In the genomic region with DNA sequence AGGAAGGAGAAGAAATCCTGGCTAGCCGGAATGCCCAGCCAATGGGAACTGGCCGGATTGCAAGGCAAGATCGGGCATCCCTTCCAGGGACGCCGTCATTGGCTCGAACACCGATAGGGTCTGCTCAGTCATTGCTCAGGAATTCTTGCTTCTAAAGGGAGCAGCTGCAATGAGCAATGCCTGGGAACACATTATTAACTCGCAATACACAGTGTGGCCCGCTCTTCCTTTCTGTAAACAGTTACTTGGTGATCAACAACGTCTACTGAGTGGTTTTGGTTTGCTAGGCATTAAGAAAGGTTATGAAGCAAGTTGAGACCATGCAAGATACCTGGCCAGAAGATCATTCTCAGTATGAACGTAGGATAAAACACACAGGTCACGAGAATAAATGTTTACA, we compare ENCODE assay signal across 8 cellular contexts.
DNase-seq lines count a peak whose midpoint lies in the region; ATAC-seq, FAIRE-seq and TF ChIP-seq lines count a peak whose summit lies in the region.

No MANE protein-coding gene starts in this region.

- no peaks in the 10 kb centered on the region for H3K36me3 ChIP-seq in astrocyte (ENCODE audit: insufficient read depth, low read length)
- H3K36me3 ChIP-seq in HepG2 (replicated peaks in 1 of 2; ENCODE audit: control insufficient read depth in 1 of 2, insufficient read depth in 2 of 2, low read length in 2 of 2), result no peaks in the 10 kb centered on the region

- TF ChIP-seq CTCF in CD14-positive monocyte (IDR thresholded peaks at IDR 0.05), result no peak
- no peak for TF ChIP-seq CTCF in astrocyte (IDR thresholded peaks at IDR 0.05; ENCODE audit: insufficient read depth, low read depth, low read length)
- no peak for TF ChIP-seq CTCF in HepG2 (CRISPR knock-in tag; IDR thresholded peaks at IDR 0.05)

- H3K4me2 ChIP-seq in astrocyte (ENCODE audit: low read length), result peak overlapping the region; percentile 68
- peak overlapping the region; percentile 72 for H3K4me2 ChIP-seq in HepG2 (ENCODE audit: low read depth, low read length)

- H3K27ac Mint-ChIP-seq in CD14-positive monocyte (peak overlapping the region in 5 of 7 donors; percentile 2 to 75 (median 22)), astrocyte (ENCODE audit: unreplicated experiment) (peak overlapping the region; percentile 58)

- H3K4me3 Mint-ChIP-seq in CD14-positive monocyte, result no peak overlapping the region
- no peak overlapping the region for H3K4me3 Mint-ChIP-seq in astrocyte (ENCODE audit: unreplicated experiment)

- DNase-seq in CD14-positive monocyte (ENCODE audit: low spot score) (no peak), astrocyte (ENCODE audit: low read depth) (peak; percentile 97), HepG2 (ENCODE audit: low spot score) (peak; percentile 52), NCI-H2196 treated with DMSO at 0.1 percent for 48 hours (lab: John Stamatoyannopoulos, UW; ENCODE audit: unreplicated experiment) (no peak)
- no peak for DNase-seq in activated effector memory CD4-positive, alpha-beta T cell treated with Interleukin-2 at 50 U/mL for 16 hours

- H3K4me1 Mint-ChIP-seq in CD14-positive monocyte (peaks cover 22% of the 10 kb centered on the region), astrocyte (ENCODE audit: low read depth, unreplicated experiment) (peaks cover 11% of the 10 kb centered on the region)

- 6% methylated on average over 12 of the region's 12 CpGs for WGBS in HepG2 (ENCODE audit: low lambda C conversion rate)

- TF ChIP-seq RAD21 in HepG2 (CRISPR knock-in tag; IDR thresholded peaks at IDR 0.05), result no peak

- H3K9ac ChIP-seq in astrocyte (ENCODE audit: low read length), result peak overlapping the region; percentile 66
- no peak overlapping the region for H3K9ac ChIP-seq in HepG2 (ENCODE audit: insufficient read depth, low read depth, low read length)

- H3K27me3 ChIP-seq in astrocyte (ENCODE audit: insufficient read depth, low read length) (no peaks in the 10 kb centered on the region), HepG2 (ENCODE audit: control insufficient read depth in 1 of 2, insufficient read depth in 2 of 2, low read length in 2 of 2) (no peaks in the 10 kb centered on the region)

- H4K20me1 ChIP-seq in astrocyte (ENCODE audit: insufficient read depth, low read length) (no peaks in the 10 kb centered on the region), HepG2 (ENCODE audit: insufficient read depth, low read length) (no peaks in the 10 kb centered on the region)

- H3K79me2 ChIP-seq in astrocyte (ENCODE audit: insufficient read depth, low read length), result no peaks in the 10 kb centered on the region
- no peaks in the 10 kb centered on the region for H3K79me2 ChIP-seq in HepG2 (ENCODE audit: insufficient read depth, low read length)

- intact Hi-C loops in CD14-positive monocyte (cut with micrococcal nuclease), result no loop called here
- intact Hi-C loops in HepG2 (cut with micrococcal nuclease; ENCODE audit: unreplicated experiment), result loop anchor here (2.0 kb wide), 1 partner anchor 49 kb away; no protein-coding TSS in a partner anchor

- peak; percentile 21 for ATAC-seq in HG03097 (IDR thresholded peaks at IDR 0.05; ENCODE audit: low FRiP score, unreplicated experiment)
- ATAC-seq in HepG2, result peak; percentile 91
- ATAC-seq in GM21576 (IDR thresholded peaks at IDR 0.05; ENCODE audit: unreplicated experiment), result no peak
- no peak for ATAC-seq in HG03378 (IDR thresholded peaks at IDR 0.05; ENCODE audit: unreplicated experiment)

- no peak for FAIRE-seq in astrocyte (lab: Jason Lieb, UNC)
- FAIRE-seq in HepG2 (lab: Jason Lieb, UNC), result no peak

- H3K4me3 ChIP-seq in astrocyte (ENCODE audit: insufficient read depth, low read depth, low read length) (no peak overlapping the region), HepG2 (replicated peaks in 1 of 3; ENCODE audit: insufficient read depth in 1 of 3, low read depth in 2 of 3, low read length in 3 of 3) (peak overlapping the region in 2 of 3 experiments; percentile 8; a peak in 1 of 6 replicates)

- TF ChIP-seq EP300 in HepG2 (IDR thresholded peaks at IDR 0.05; ENCODE audit: low read depth in 2 of 2, low read length in 2 of 2), result no peak
- no peak for TF ChIP-seq EP300 in HepG2 (CRISPR knock-in tag; IDR thresholded peaks at IDR 0.05; ENCODE audit: borderline replicate concordance)

- POLR2A ChIA-PET in HepG2 (lab: Yijun Ruan, JAX), result interaction anchor here (2.4 kb wide), 1 partner anchor 165 kb away, joined by 10 read pairs; the partner anchor contains the start of gene CITED2

- H2AFZ ChIP-seq in astrocyte (ENCODE audit: low read depth, low read length), result peak overlapping the region; percentile 73
- peak overlapping the region; percentile 65 for H2AFZ ChIP-seq in HepG2 (ENCODE audit: low read length)

- BruUV-seq in HepG2 (replicated peaks; lab: Mats Ljungman, UMichigan), result no TSS peak

- H3K36me3 Mint-ChIP-seq in CD14-positive monocyte (no peaks in the 10 kb centered on the region), astrocyte (ENCODE audit: low read depth, unreplicated experiment) (no peaks in the 10 kb centered on the region)

- H3K9me3 Mint-ChIP-seq in CD14-positive monocyte, result peaks cover 0 to 2% (median 0%) of the 10 kb centered on the region in 7 donors
- H3K9me3 Mint-ChIP-seq in astrocyte (ENCODE audit: unreplicated experiment), result peaks cover 2% of the 10 kb centered on the region

- CTCF ChIA-PET in HepG2 (lab: Yijun Ruan, JAX; ENCODE audit: low intra/inter-chr PET ratio, low total read pairs), result no interaction called here

- H3K9me3 ChIP-seq in astrocyte (ENCODE audit: insufficient read depth, low read depth, low read length), result no peaks in the 10 kb centered on the region
- no peaks in the 10 kb centered on the region for H3K9me3 ChIP-seq in HepG2 (ENCODE audit: low read length)

- H3K27ac ChIP-seq in astrocyte (ENCODE audit: low read depth, low read length) (peak overlapping the region; percentile 87), HepG2 (ENCODE audit: extremely low read length, insufficient read depth, low read length) (no peak overlapping the region)

- no peaks in the 10 kb centered on the region for H3K27me3 Mint-ChIP-seq in CD14-positive monocyte (ENCODE audit: low read depth in 3 of 3)
- H3K27me3 Mint-ChIP-seq in astrocyte (ENCODE audit: low read depth, unreplicated experiment), result no peaks in the 10 kb centered on the region

- TF ChIP-seq POLR2A in HepG2 (IDR thresholded peaks at IDR 0.05; ENCODE audit: insufficient read depth in 1 of 2, low read depth in 2 of 2, low read length in 2 of 2), result no peak

- in situ Hi-C loops in HepG2 (cut with HindIII; ENCODE audit: extremely low pct_ligation_motif_present, low pct_unique_long_range_greater_than_20kb), result no loop called here

- H3K4me1 ChIP-seq in astrocyte (ENCODE audit: insufficient read depth, low read length) (peaks cover 15% of the 10 kb centered on the region), HepG2 (ENCODE audit: insufficient read depth, low read length) (peaks cover 38% of the 10 kb centered on the region)

TF ChIP-seq in HepG2, 621 proteins besides CTCF, POLR2A, EP300 and RAD21 (continues in another document):
- TF ChIP-seq, protein P1, sequence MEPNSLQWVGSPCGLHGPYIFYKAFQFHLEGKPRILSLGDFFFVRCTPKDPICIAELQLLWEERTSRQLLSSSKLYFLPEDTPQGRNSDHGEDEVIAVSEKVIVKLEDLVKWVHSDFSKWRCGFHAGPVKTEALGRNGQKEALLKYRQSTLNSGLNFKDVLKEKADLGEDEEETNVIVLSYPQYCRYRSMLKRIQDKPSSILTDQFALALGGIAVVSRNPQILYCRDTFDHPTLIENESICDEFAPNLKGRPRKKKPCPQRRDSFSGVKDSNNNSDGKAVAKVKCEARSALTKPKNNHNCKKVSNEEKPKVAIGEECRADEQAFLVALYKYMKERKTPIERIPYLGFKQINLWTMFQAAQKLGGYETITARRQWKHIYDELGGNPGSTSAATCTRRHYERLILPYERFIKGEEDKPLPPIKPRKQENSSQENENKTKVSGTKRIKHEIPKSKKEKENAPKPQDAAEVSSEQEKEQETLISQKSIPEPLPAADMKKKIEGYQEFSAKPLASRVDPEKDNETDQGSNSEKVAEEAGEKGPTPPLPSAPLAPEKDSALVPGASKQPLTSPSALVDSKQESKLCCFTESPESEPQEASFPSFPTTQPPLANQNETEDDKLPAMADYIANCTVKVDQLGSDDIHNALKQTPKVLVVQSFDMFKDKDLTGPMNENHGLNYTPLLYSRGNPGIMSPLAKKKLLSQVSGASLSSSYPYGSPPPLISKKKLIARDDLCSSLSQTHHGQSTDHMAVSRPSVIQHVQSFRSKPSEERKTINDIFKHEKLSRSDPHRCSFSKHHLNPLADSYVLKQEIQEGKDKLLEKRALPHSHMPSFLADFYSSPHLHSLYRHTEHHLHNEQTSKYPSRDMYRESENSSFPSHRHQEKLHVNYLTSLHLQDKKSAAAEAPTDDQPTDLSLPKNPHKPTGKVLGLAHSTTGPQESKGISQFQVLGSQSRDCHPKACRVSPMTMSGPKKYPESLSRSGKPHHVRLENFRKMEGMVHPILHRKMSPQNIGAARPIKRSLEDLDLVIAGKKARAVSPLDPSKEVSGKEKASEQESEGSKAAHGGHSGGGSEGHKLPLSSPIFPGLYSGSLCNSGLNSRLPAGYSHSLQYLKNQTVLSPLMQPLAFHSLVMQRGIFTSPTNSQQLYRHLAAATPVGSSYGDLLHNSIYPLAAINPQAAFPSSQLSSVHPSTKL (CRISPR knock-in tag; IDR thresholded peaks at IDR 0.05), result peak; percentile 17; the same call in 1 of the 2 replicates
- TF ChIP-seq PTBP1 (IDR thresholded peaks at IDR 0.05; ENCODE audit: low read depth, low read length, poor library complexity, severe bottlenecking) (no peak), KLF12 (CRISPR knock-in tag; IDR thresholded peaks at IDR 0.05; ENCODE audit: borderline replicate concordance) (no peak), ZNF703 (CRISPR knock-in tag; IDR thresholded peaks at IDR 0.05; ENCODE audit: borderline replicate concordance) (no peak), ZNF570 (CRISPR knock-in tag; IDR thresholded peaks at IDR 0.05; ENCODE audit: borderline replicate concordance) (no peak), NFYC (CRISPR knock-in tag; IDR thresholded peaks at IDR 0.05) (peak; percentile 52; the same call in 1 of the 2 replicates)
- TF ChIP-seq, protein P2, sequence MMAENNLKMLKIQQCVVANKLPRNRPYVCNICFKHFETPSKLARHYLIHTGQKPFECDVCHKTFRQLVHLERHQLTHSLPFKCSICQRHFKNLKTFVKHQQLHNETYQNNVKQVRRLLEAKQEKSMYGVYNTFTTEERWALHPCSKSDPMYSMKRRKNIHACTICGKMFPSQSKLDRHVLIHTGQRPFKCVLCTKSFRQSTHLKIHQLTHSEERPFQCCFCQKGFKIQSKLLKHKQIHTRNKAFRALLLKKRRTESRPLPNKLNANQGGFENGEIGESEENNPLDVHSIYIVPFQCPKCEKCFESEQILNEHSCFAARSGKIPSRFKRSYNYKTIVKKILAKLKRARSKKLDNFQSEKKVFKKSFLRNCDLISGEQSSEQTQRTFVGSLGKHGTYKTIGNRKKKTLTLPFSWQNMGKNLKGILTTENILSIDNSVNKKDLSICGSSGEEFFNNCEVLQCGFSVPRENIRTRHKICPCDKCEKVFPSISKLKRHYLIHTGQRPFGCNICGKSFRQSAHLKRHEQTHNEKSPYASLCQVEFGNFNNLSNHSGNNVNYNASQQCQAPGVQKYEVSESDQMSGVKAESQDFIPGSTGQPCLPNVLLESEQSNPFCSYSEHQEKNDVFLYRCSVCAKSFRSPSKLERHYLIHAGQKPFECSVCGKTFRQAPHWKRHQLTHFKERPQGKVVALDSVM (CRISPR knock-in tag; IDR thresholded peaks at IDR 0.05), result no peak

Comparison
In these comparisons a context has a peak if more than half of its experiments do, and no peak if none do; other contexts are left out.
1. DNase-seq: peak in astrocyte (single experiment) and HepG2 (single experiment); none in CD14-positive monocyte (single experiment), NCI-H2196 treated with DMSO at 0.1 percent for 48 hours (single experiment) and activated effector memory CD4-positive, alpha-beta T cell treated with Interleukin-2 at 50 U/mL for 16 hours (single experiment).
2. ATAC-seq: peak in HG03097 (single experiment) and HepG2 (single experiment); none in GM21576 (single experiment) and HG03378 (single experiment).